Comparison of ENCODE assay signal across 16 cellular contexts in the genomic region with DNA sequence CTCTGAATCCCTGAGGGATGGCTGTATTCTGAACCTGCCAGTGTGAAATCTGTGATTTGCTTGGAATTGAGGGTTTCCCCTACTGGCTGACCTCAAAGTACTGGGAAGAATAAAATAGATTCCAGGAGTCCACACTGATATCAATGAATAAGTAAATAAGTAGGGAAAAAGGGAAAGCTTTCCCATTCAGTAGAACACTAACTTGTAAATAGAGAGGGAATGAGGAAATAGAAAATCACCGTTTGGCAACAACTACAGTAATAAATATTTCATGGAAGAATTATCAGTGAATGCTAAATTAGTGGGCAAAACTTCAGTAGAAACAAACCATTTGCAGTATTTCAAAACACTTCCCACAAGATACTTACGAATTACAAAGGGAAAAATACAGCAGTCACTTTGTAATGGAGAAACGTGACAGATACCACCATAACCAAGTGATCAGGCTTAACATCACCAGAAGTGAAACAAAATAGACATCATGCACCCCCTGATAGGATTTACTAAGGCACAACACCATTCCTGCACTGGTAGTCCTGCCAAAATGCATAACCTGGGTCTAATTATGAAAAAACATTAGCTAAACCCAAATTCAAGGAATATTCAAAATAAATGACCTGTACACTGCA.
"Had no signal": no experiment of that assay in that cellular context is flagged by ENCODE, and none has a peak within 500 bp of the region (broad histone marks: within the 10 kb centered on the region; RNA-seq: fewer than 3 reads in every experiment).

No MANE protein-coding gene starts in this region.

- ATAC-seq: activated naive CD8-positive, alpha-beta T cell treated with anti-CD3 and anti-CD28 coated beads, Interleukin-2, amount 50 U/mL, for 24 hours; activated T-cell treated with anti-CD3 and anti-CD28 coated beads, Interleukin-2, amount 50 U/mL, for 72 hours; left cardiac atrium; stimulated activated naive B cell treated with anti-CD40 and anti-IgM and Interleukin-4, amounts not matched to agents 10 μg/mL and 1 μg/mL and 100 μg/mL, for 72 hours had no signal

- DNase-seq: activated CD4-positive, alpha-beta memory T cell treated with anti-CD3 and anti-CD28 coated beads, Interleukin-2, amount 10 ng/mL, durations not matched to agents 7 days and 5 days; activated CD4-positive, alpha-beta T cell treated with anti-CD3 and anti-CD28 coated beads for 1 hour; activated naive CD8-positive, alpha-beta T cell treated with anti-CD3 and anti-CD28 coated beads, Interleukin-2, amount 50 U/mL, for 24 hours; activated T-cell treated with anti-CD3 and anti-CD28 coated beads, Interleukin-2, amount 50 U/mL, for 72 hours; cortex of kidney; effector memory CD4-positive, alpha-beta T cell; hypothalamus; left cardiac atrium; mesendoderm; posterior cingulate gyrus; spleen; stimulated activated CD4-positive, alpha-beta T cell treated with anti-CD3 and anti-CD28 coated beads, Interleukin-1b, Interleukin-23, amount 100 ng/mL, for 48 hours; stimulated activated naive B cell treated with anti-CD40 and anti-IgM and Interleukin-4, amounts not matched to agents 10 μg/mL and 1 μg/mL and 100 μg/mL, for 72 hours; substantia nigra; T-helper 9 cell; trophoblast cell had no signal
